26 cellular contexts compared by ENCODE assay signal in the genomic region with DNA sequence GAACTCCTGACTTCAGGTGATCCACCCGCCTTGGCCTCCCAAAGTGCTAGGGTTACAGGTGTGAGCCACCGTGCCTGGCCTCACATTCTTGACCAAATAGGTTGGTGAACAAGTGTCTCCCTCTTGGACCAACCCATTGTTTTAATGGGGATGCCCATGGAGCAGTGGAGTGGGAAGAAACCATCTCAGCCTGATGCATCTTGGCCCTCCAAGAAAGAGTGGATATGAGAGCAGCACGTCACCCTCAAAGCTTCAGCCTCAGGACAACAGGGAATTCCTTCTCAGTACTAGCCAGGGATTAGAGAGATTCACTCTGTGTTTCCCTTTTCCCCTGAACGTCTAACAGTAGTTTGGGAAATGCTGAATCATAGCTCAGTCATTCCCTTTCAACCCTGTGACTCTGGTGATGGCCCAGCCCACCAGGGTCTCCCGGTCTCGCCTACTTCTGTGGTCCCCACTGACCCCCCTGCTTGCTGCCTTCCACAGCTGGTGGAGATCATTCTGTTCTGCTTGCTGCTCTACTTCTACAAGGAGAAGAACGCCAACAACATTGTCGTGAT.
"Had no signal": no experiment of that assay in that cellular context is flagged by ENCODE, and none has a peak within 500 bp of the region (broad histone marks: within the 10 kb centered on the region; RNA-seq: fewer than 3 reads in every experiment).

No MANE protein-coding gene starts in this region.

- H3K4me1 ChIP-seq: Peyer's patch had no signal

- H3K27ac Mint-ChIP-seq: activated B cell treated with CpG ODN at 0.5 μM for 24 hours; activated CD4-positive, alpha-beta memory T cell treated with anti-CD3 and anti-CD28 coated beads for 36 hours; activated naive CD4-positive, alpha-beta T cell treated with anti-CD3 and anti-CD28 coated beads, Interleukin-2, amount 10 ng/mL, durations not matched to agents 7 days and 5 days; T-helper 1 cell treated with Interleukin-12 subunit alpha and Interleukin-12 subunit beta and Interleukin-4 antibody, amounts not matched to agents 30 μg/mL and 1 μg/mL, for 36 hours had no signal

- H3K27ac ChIP-seq: brain microvascular endothelial cell, Peyer's patch, SJSA1 had no signal

- H3K27me3 ChIP-seq: brain microvascular endothelial cell, Peyer's patch, SJSA1 had no signal

- H3K4me1 Mint-ChIP-seq: activated B cell treated with CpG ODN at 0.5 μM for 24 hours; activated naive CD4-positive, alpha-beta T cell treated with anti-CD3 and anti-CD28 coated beads, Interleukin-2, amount 10 ng/mL, durations not matched to agents 7 days and 5 days had no signal

- FAIRE-seq: colon had no signal

- ATAC-seq: activated T-cell treated with anti-CD3 and anti-CD28 coated beads, Interleukin-2, amount 50 U/mL, for 4 hours had no signal

- H3K4me3 Mint-ChIP-seq: activated B cell treated with CpG ODN at 0.5 μM for 24 hours; activated CD4-positive, alpha-beta memory T cell treated with anti-CD3 and anti-CD28 coated beads for 36 hours; activated CD4-positive, alpha-beta T cell treated with anti-CD3 and anti-CD28 coated beads, Interleukin-2, amount 10 ng/mL, durations not matched to agents 24 days and 14 days; activated naive CD4-positive, alpha-beta T cell treated with anti-CD3 and anti-CD28 coated beads, Interleukin-2, amount 10 ng/mL, durations not matched to agents 7 days and 5 days; activated T-cell treated with anti-CD3 and anti-CD28 coated beads, Interleukin-2, amount 50 U/mL, for 4 hours; T-helper 1 cell treated with Interleukin-12 subunit alpha and Interleukin-12 subunit beta and Interleukin-4 antibody, amounts not matched to agents 30 μg/mL and 1 μg/mL, for 36 hours had no signal

- DNase-seq: activated B cell treated with CpG ODN at 0.5 μM for 24 hours; activated CD4-positive, alpha-beta memory T cell treated with anti-CD3 and anti-CD28 coated beads for 36 hours; activated CD4-positive, alpha-beta T cell treated with anti-CD3 and anti-CD28 coated beads for 1 hour; activated CD4-positive, alpha-beta T cell treated with anti-CD3 and anti-CD28 coated beads, Interleukin-2, amount 10 ng/mL, durations not matched to agents 24 days and 14 days; activated CD8-positive, alpha-beta memory T cell treated with anti-CD3 and anti-CD28 coated beads for 24 hours; activated gamma-delta T cell; activated naive CD4-positive, alpha-beta T cell treated with anti-CD3 and anti-CD28 coated beads, Interleukin-2, amount 10 ng/mL, durations not matched to agents 7 days and 5 days; activated T-cell treated with anti-CD3 and anti-CD28 coated beads, Interleukin-2, amount 50 U/mL, for 4 hours; amniotic stem cell; brain microvascular endothelial cell; cerebellar nuclear complex; Karpas-422; MM.1S; NCI-H1105; NCI-H1436; NCI-H1694 treated with DMSO at 0.1 percent for 48 hours; NCI-H2081; NCI-H510A treated with DMSO at 0.1 percent for 48 hours; NCI-H69; NK-92 treated with Interleukin-12 subunit alpha and Interleukin-12 subunit beta, amount 100 ng/mL, for 24 hours; Peyer's patch; SHP77; T-helper 9 cell had no signal

- H3K9me3 ChIP-seq: Peyer's patch, SJSA1 had no signal

- H3K27me3 Mint-ChIP-seq: activated B cell treated with CpG ODN at 0.5 μM for 24 hours; activated CD4-positive, alpha-beta memory T cell treated with anti-CD3 and anti-CD28 coated beads for 36 hours; activated CD4-positive, alpha-beta T cell treated with anti-CD3 and anti-CD28 coated beads, Interleukin-2, amount 10 ng/mL, durations not matched to agents 24 days and 14 days; activated naive CD4-positive, alpha-beta T cell treated with anti-CD3 and anti-CD28 coated beads, Interleukin-2, amount 10 ng/mL, durations not matched to agents 7 days and 5 days had no signal

- H3K9me3 Mint-ChIP-seq: activated B cell treated with CpG ODN at 0.5 μM for 24 hours; activated CD4-positive, alpha-beta memory T cell treated with anti-CD3 and anti-CD28 coated beads for 36 hours; activated CD4-positive, alpha-beta T cell treated with anti-CD3 and anti-CD28 coated beads, Interleukin-2, amount 10 ng/mL, durations not matched to agents 24 days and 14 days; activated naive CD4-positive, alpha-beta T cell treated with anti-CD3 and anti-CD28 coated beads, Interleukin-2, amount 10 ng/mL, durations not matched to agents 7 days and 5 days; activated T-cell treated with anti-CD3 and anti-CD28 coated beads, Interleukin-2, amount 50 U/mL, for 4 hours; T-helper 1 cell treated with Interleukin-12 subunit alpha and Interleukin-12 subunit beta and Interleukin-4 antibody, amounts not matched to agents 30 μg/mL and 1 μg/mL, for 36 hours had no signal

- H3K4me3 ChIP-seq: Peyer's patch, SJSA1 had no signal
